15 cellular contexts compared by ENCODE assay signal in the genomic region with DNA sequence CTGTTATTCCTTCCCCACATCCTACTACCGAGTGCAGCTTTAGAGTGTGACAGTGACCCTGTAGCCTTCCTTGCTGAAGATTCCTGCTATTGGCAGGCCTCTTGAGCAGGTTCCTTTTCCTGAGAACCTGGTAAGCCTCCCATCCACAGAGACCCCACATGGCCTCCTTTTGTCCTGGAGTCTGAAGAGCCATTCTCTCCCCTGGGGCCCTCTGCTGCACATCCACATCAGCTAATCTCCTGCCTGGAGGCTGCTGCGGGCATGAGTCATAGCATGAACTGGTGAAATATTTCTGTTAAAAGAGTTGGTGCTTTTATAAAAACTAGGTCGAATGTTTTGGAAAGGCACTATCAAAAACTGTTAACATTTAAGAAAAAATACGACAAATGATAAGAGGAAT.
DNase-seq lines count a peak whose midpoint lies in the region; ATAC-seq and TF ChIP-seq lines count a peak whose summit lies in the region.
"Had no signal": no experiment of that assay in that cellular context is flagged by ENCODE, and none has a peak within 500 bp of the region (broad histone marks: within the 10 kb centered on the region; RNA-seq: fewer than 3 reads in every experiment).

No MANE protein-coding gene starts in this region.

- peak overlapping the region; percentile 25; the same call in 1 of the 2 replicates for H3K4me3 ChIP-seq in ACC112 (ENCODE audit: low read depth, low read length)
- no peak overlapping the region for H3K4me3 ChIP-seq in HUES48 (ENCODE audit: low read depth, low read length)
- peak overlapping the region in 1 of 2 experiments; percentile 29 for H3K4me3 ChIP-seq in mesenchymal stem cell (ENCODE audit: insufficient read depth in 1 of 2, low read depth in 1 of 2, low read length in 2 of 2)
- H3K4me3 ChIP-seq: gastrocnemius medialis had no signal

- H3K27ac ChIP-seq in ACC112 (ENCODE audit: low read depth, low read length): no peak overlapping the region
- peak overlapping the region; percentile 56 for H3K27ac ChIP-seq in HUES48 (ENCODE audit: low read depth, low read length)
- peak overlapping the region; percentile 49 for H3K27ac ChIP-seq in angular gyrus (ENCODE audit: low read depth, low read length)
- H3K27ac ChIP-seq in mesenchymal stem cell (ENCODE audit: low read length, poor library complexity, severe bottlenecking): no peak overlapping the region
- H3K27ac ChIP-seq: gastrocnemius medialis, KMS-11 had no signal

- no peaks in the 10 kb centered on the region for H3K79me1 ChIP-seq in mesenchymal stem cell (replicated peaks; ENCODE audit: low read length, poor library complexity, severe bottlenecking)

- no peak overlapping the region for H3K4ac ChIP-seq in mesenchymal stem cell (ENCODE audit: low read depth in 1 of 2, low read length in 2 of 2)

- 61% methylated on average over 1 of the region's 4 CpGs for WGBS in mesenchymal stem cell

- DNase-seq in mesenchymal stem cell: peak; percentile 1
- no peak for DNase-seq in NCI-H2107 (lab: John Stamatoyannopoulos, UW)
- no peak for DNase-seq in endothelial cell (ENCODE audit: low spot score)
- DNase-seq in NCI-H2029 treated with DMSO at 0.1 percent for 48 hours (lab: John Stamatoyannopoulos, UW): no peak
- DNase-seq in activated T-cell treated with anti-CD3 and anti-CD28 coated beads, Interleukin-2, amount 50 U/mL, for 72 hours: no peak
- DNase-seq: activated CD4-positive, alpha-beta T cell treated with anti-CD3 and anti-CD28 coated beads for 36 hours; AML-193; DMS 273 treated with DMSO at 0.1 percent for 48 hours; gastrocnemius medialis; NCI-H2081 treated with DMSO at 0.1 percent for 48 hours; stimulated activated CD4-positive, alpha-beta T cell treated with anti-CD3 and anti-CD28 coated beads, Interleukin-4, amount 100 ng/mL, for 1 hour had no signal

- H3K27me3 ChIP-seq in ACC112 (ENCODE audit: insufficient read depth, low read length) (no peaks in the 10 kb centered on the region), HUES48 (ENCODE audit: control insufficient read depth, insufficient read depth, low read length) (no peaks in the 10 kb centered on the region), mesenchymal stem cell (ENCODE audit: control insufficient read depth in 1 of 2, insufficient read depth in 1 of 2, low read length in 2 of 2) (no peaks in the 10 kb centered on the region)
- H3K27me3 ChIP-seq: gastrocnemius medialis had no signal

- no peak for TF ChIP-seq CTCF in endothelial cell (IDR thresholded peaks at IDR 0.05; ENCODE audit: unreplicated experiment)

- H4K91ac ChIP-seq in mesenchymal stem cell (ENCODE audit: low read length): no peak overlapping the region

- H2BK120ac ChIP-seq in mesenchymal stem cell (ENCODE audit: low read depth, low read length): no peak overlapping the region

- H2AFZ ChIP-seq in ACC112 (ENCODE audit: low read length, unreplicated experiment) (no peak overlapping the region), mesenchymal stem cell (ENCODE audit: low read depth, low read length) (no peak overlapping the region)

- H3K4me1 Mint-ChIP-seq in endothelial cell (ENCODE audit: unreplicated experiment): peaks cover 7% of the 10 kb centered on the region
- H3K4me1 Mint-ChIP-seq in activated T-cell treated with anti-CD3 and anti-CD28 coated beads, Interleukin-2, amount 50 U/mL, for 72 hours (ENCODE audit: low read depth): no peaks in the 10 kb centered on the region
- H3K4me1 Mint-ChIP-seq: activated CD4-positive, alpha-beta T cell treated with anti-CD3 and anti-CD28 coated beads for 36 hours had no signal

- no peak overlapping the region for H3K18ac ChIP-seq in mesenchymal stem cell (ENCODE audit: low read depth in 1 of 2, low read length in 2 of 2)

- no peaks in the 10 kb centered on the region for H3K36me3 Mint-ChIP-seq in endothelial cell (ENCODE audit: low read depth, unreplicated experiment)
- no peaks in the 10 kb centered on the region for H3K36me3 Mint-ChIP-seq in activated T-cell treated with anti-CD3 and anti-CD28 coated beads, Interleukin-2, amount 50 U/mL, for 72 hours (ENCODE audit: insufficient read depth in 2 of 2)

- no peaks in the 10 kb centered on the region for H3K9me3 Mint-ChIP-seq in endothelial cell (ENCODE audit: unreplicated experiment)
- no peaks in the 10 kb centered on the region for H3K9me3 Mint-ChIP-seq in activated T-cell treated with anti-CD3 and anti-CD28 coated beads, Interleukin-2, amount 50 U/mL, for 72 hours

- no peak overlapping the region for H3K14ac ChIP-seq in mesenchymal stem cell (ENCODE audit: low read length in 2 of 2)

- H3K27ac Mint-ChIP-seq in endothelial cell (ENCODE audit: unreplicated experiment): no peak overlapping the region
- no peak overlapping the region for H3K27ac Mint-ChIP-seq in activated T-cell treated with anti-CD3 and anti-CD28 coated beads, Interleukin-2, amount 50 U/mL, for 72 hours
- H3K27ac Mint-ChIP-seq: activated CD4-positive, alpha-beta T cell treated with anti-CD3 and anti-CD28 coated beads for 36 hours had no signal

- no peak overlapping the region for H4K8ac ChIP-seq in mesenchymal stem cell (ENCODE audit: low read length)

- no peak overlapping the region for H3K4me3 Mint-ChIP-seq in endothelial cell (ENCODE audit: unreplicated experiment)
- H3K4me3 Mint-ChIP-seq in activated T-cell treated with anti-CD3 and anti-CD28 coated beads, Interleukin-2, amount 50 U/mL, for 72 hours: no peak overlapping the region
- H3K4me3 Mint-ChIP-seq: activated CD4-positive, alpha-beta T cell treated with anti-CD3 and anti-CD28 coated beads for 36 hours had no signal

- no peak overlapping the region for H2BK12ac ChIP-seq in mesenchymal stem cell (ENCODE audit: low read length in 2 of 2)

- peaks cover 3% of the 10 kb centered on the region for H3K27me3 Mint-ChIP-seq in endothelial cell (ENCODE audit: unreplicated experiment)
- H3K27me3 Mint-ChIP-seq in activated T-cell treated with anti-CD3 and anti-CD28 coated beads, Interleukin-2, amount 50 U/mL, for 72 hours (ENCODE audit: low read depth): no peaks in the 10 kb centered on the region
- H3K27me3 Mint-ChIP-seq: activated CD4-positive, alpha-beta T cell treated with anti-CD3 and anti-CD28 coated beads for 36 hours had no signal

- H3K9ac ChIP-seq in HUES48 (ENCODE audit: low read depth, low read length): no peak overlapping the region
- H3K9ac ChIP-seq in mesenchymal stem cell (ENCODE audit: low read length): peak overlapping the region; percentile 48
- H3K9ac ChIP-seq: KMS-11 had no signal

- no peaks in the 10 kb centered on the region for H3K9me3 ChIP-seq in HUES48 (ENCODE audit: control insufficient read depth, insufficient read depth, low read length)
- no peaks in the 10 kb centered on the region for H3K9me3 ChIP-seq in mesenchymal stem cell (ENCODE audit: control insufficient read depth, low read length)
- H3K9me3 ChIP-seq: gastrocnemius medialis had no signal

- H3K36me3 ChIP-seq in ACC112 (ENCODE audit: insufficient read depth, low read length) (no peaks in the 10 kb centered on the region), HUES48 (ENCODE audit: control insufficient read depth, insufficient read depth, low read length) (no peaks in the 10 kb centered on the region), mesenchymal stem cell (ENCODE audit: control insufficient read depth in 1 of 2, insufficient read depth in 2 of 2, low read depth in 1 of 2, low read length in 2 of 2) (no peaks in the 10 kb centered on the region)
- H3K36me3 ChIP-seq: gastrocnemius medialis had no signal

- H2AK5ac ChIP-seq in mesenchymal stem cell (ENCODE audit: low read length, severe bottlenecking): no peak overlapping the region

- no peak overlapping the region for H2BK15ac ChIP-seq in mesenchymal stem cell (ENCODE audit: low read depth, poor library complexity, severe bottlenecking)

- H3K23ac ChIP-seq in mesenchymal stem cell (ENCODE audit: low read length in 2 of 2): no peak overlapping the region

- no peaks in the 10 kb centered on the region for H3K79me2 ChIP-seq in ACC112 (ENCODE audit: control insufficient read depth, insufficient read depth, low read length, unreplicated experiment)

- H3K4me2 ChIP-seq in mesenchymal stem cell (ENCODE audit: low read length, poor library complexity, severe bottlenecking): no peak overlapping the region
- H3K4me2 ChIP-seq: KMS-11 had no signal

- H2BK5ac ChIP-seq in mesenchymal stem cell (ENCODE audit: low read depth, low read length, poor library complexity, severe bottlenecking): no peak overlapping the region

- H3K4me1 ChIP-seq in ACC112 (ENCODE audit: control insufficient read depth, insufficient read depth, low read length, unreplicated experiment) (peaks cover 13% of the 10 kb centered on the region), HUES48 (ENCODE audit: control insufficient read depth, insufficient read depth, low read length) (peaks cover 4% of the 10 kb centered on the region; the same call in 1 of the 2 replicates), mesenchymal stem cell (ENCODE audit: control insufficient read depth, insufficient read depth, low read depth, low read length) (no peaks in the 10 kb centered on the region)
- H3K4me1 ChIP-seq: gastrocnemius medialis had no signal

- no peak for ATAC-seq in activated T-cell treated with anti-CD3 and anti-CD28 coated beads, Interleukin-2, amount 50 U/mL, for 72 hours (replicated peaks in 1 of 2)
- ATAC-seq: activated CD4-positive, alpha-beta T cell treated with anti-CD3 and anti-CD28 coated beads for 36 hours; gastrocnemius medialis had no signal

Comparison
In these comparisons a context has a peak if more than half of its experiments do, and no peak if none do; other contexts are left out.
1. H3K27ac ChIP-seq: peak in HUES48 (single experiment) and angular gyrus (single experiment); none in ACC112 (single experiment) and mesenchymal stem cell (single experiment).